25 cellular contexts compared by ENCODE assay signal in the genomic region with DNA sequence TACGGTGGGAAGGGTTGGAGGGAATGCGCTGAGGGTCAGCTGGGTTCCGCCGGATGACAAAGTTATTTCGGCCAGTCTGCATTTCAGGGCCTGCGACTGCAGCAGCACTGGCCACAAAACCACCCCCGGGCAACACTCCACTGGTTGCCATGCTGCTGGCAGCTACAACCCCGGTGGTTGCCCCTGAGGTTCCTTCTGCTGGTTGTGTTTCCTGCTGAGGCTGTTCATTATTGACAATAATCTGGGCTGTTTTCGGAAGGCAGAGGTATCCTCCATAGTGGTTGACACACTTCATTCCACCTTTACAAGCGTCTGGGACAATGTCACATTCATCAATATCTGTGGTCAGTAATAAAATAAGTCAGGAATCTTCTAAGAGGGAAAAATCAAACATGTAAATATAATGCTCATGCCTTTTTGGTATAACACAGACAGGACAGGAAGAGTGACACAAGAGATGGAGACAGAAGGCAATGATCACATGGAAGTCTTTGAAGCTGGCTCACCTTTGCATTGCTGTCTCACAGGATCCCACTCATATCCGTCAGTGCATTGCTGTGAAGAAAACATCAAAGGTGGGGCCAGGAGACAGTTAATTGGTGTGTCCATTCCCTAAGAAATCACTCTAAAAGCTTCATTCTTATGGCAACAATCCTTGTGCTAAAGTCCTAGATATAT. TPM values are rescaled to one million over a fixed set of nuclear protein-coding genes. Genes with fewer than 3 reads are reported as not detected.
"Had no signal": no experiment of that assay in that cellular context is flagged by ENCODE, and none has a peak within 500 bp of the region (broad histone marks: within the 10 kb centered on the region; RNA-seq: fewer than 3 reads in every experiment).

No MANE protein-coding gene starts in this region.

- ATAC-seq: HepG2, K562 had no signal

- H2AFZ ChIP-seq: PC-9 had no signal

- H3K27me3 ChIP-seq: Peyer's patch, SJSA1 had no signal

- H3K4me3 ChIP-seq: K562, PC-9, Peyer's patch, SJSA1, SK-N-MC had no signal

- H3K9ac ChIP-seq: KMS-11 had no signal

- H3K4me2 ChIP-seq: KMS-11, PC-9 had no signal

- DNase-seq: Kasumi-1; NCI-H1092 treated with DMSO at 0.1 percent for 48 hours; NCI-H1436; NCI-H187; NCI-H2029; NCI-H2081 treated with DMSO at 0.1 percent for 48 hours; NCI-H2171; NCI-H226; NCI-H446; NCI-H510A; NCI-H524 treated with DMSO at 0.1 percent for 48 hours; NCI-H69; NCI-H774; NK-92 treated with Interleukin-12 subunit alpha and Interleukin-12 subunit beta, amount 100 ng/mL, for 24 hours; OCI-M1; PC-9; Peyer's patch; Right ventricle myocardium superior; SIG-M5 had no signal

- H3K36me3 ChIP-seq: Peyer's patch had no signal

- H3K27ac ChIP-seq: KMS-11, PC-9, Peyer's patch, SJSA1, SK-N-MC had no signal

- H3K4me1 ChIP-seq: Peyer's patch had no signal

- H3K9me3 ChIP-seq: Peyer's patch, SJSA1 had no signal

RNA-seq across cellular contexts. Expression of gene EFEMP1, which starts 5.7 kb away (rescaled TPM):
- total RNA-seq: HepG2 had no signal
- polyA plus RNA-seq: HepG2, IgD-negative memory B cell had no signal
